ENCODE assay signal across 9 cellular contexts in genomic region chr1:160208179-160209040, GRCh38. TPM values are rescaled to one million over a fixed set of nuclear protein-coding genes. Genes with fewer than 3 reads are reported as not detected.
DNase-seq lines count a peak whose midpoint lies in the region; FAIRE-seq and TF ChIP-seq lines count a peak whose summit lies in the region.
"Had no signal": no experiment of that assay in that cellular context is flagged by ENCODE, and none has a peak within 500 bp of the region (broad histone marks: within the 10 kb centered on the region; RNA-seq: fewer than 3 reads in every experiment).

No MANE protein-coding gene starts in this region.

- POLR2A ChIA-PET in RWPE1 (lab: Yijun Ruan, JAX; ENCODE audit: low non-redundant PET): interaction anchor here (0.6 kb wide), 1 partner anchor 18 kb away, joined by 3 read pairs; the partner anchor contains the start of gene CASQ1

- H3K4me2 ChIP-seq in BLaER1 treated with 17β-estradiol and CSF1 and Interleukin-3, amounts not matched to agents 10 nM and 100 nM: peak overlapping the region in 10 of 11 experiments; percentile 12 to 99 (median 93); a peak in 18 of 22 replicates
- H3K4me2 ChIP-seq in trophoblast cell (ENCODE audit: low read length): no peak overlapping the region

- no peak overlapping the region for H3K23ac ChIP-seq in trophoblast cell (ENCODE audit: low read length)

- no peak overlapping the region for H2AK5ac ChIP-seq in trophoblast cell (ENCODE audit: low read length)

- no peak overlapping the region for H3K18ac ChIP-seq in trophoblast cell (ENCODE audit: low read length)

- no peak overlapping the region for H2BK120ac ChIP-seq in trophoblast cell (ENCODE audit: insufficient read depth, low read length, poor library complexity)

- H3K14ac ChIP-seq in trophoblast cell (ENCODE audit: low read length): no peak overlapping the region

- peaks cover 23 to 74% (median 59%) of the 10 kb centered on the region in 11 experiments for H4K20me1 ChIP-seq in BLaER1 treated with 17β-estradiol and CSF1 and Interleukin-3, amounts not matched to agents 10 nM and 100 nM

- WGBS in trophoblast cell (ENCODE audit: extremely low coverage, insufficient coverage, insufficient read length): no CpG with 5 or more reads among the region's 8 CpGs

- no peak overlapping the region for H2AFZ ChIP-seq in trophoblast cell (ENCODE audit: insufficient read depth, low read length, poor library complexity)

- no peaks in the 10 kb centered on the region for H3K9me3 ChIP-seq in BLaER1 treated with 17β-estradiol and CSF1 and Interleukin-3, amounts not matched to agents 10 nM and 100 nM (replicated peaks in 1 of 11)
- no peaks in the 10 kb centered on the region for H3K9me3 ChIP-seq in trophoblast cell (ENCODE audit: insufficient read depth, low read depth, low read length)

- CTCF ChIA-PET in RWPE1 (lab: Yijun Ruan, JAX): interaction anchor here (0.6 to 1.2 kb wide), 4 partner anchors 11 to 108 kb away, joined by 3 to 7 read pairs (median 4); no protein-coding TSS in a partner anchor

- peaks cover 37 to 64% (median 61%) of the 10 kb centered on the region in 11 experiments for H3K36me3 ChIP-seq in BLaER1 treated with 17β-estradiol and CSF1 and Interleukin-3, amounts not matched to agents 10 nM and 100 nM
- peaks cover 49 to 59% of the 10 kb centered on the region in 2 experiments for H3K36me3 ChIP-seq in trophoblast cell (ENCODE audit: control insufficient read depth in 1 of 2, insufficient read depth in 2 of 2, low read length in 2 of 2)

- no peak overlapping the region for H4K91ac ChIP-seq in trophoblast cell (ENCODE audit: low read depth, low read length)

- no peaks in the 10 kb centered on the region for H3K27me3 ChIP-seq in BLaER1 treated with 17β-estradiol and CSF1 and Interleukin-3, amounts not matched to agents 10 nM and 100 nM
- no peaks in the 10 kb centered on the region for H3K27me3 ChIP-seq in trophoblast cell (ENCODE audit: insufficient read depth, low read length)

- H4K12ac ChIP-seq in trophoblast cell (ENCODE audit: low read depth, low read length): no peak overlapping the region

- no peak for TF ChIP-seq CTCF in RWPE1 (conservative IDR thresholded peaks at IDR 0.05; ENCODE audit: low read depth)

- no peak for TF ChIP-seq POLR2A in GM12891 (IDR thresholded peaks at IDR 0.05; ENCODE audit: low read depth, low read length)

- peaks cover 13% of the 10 kb centered on the region for H3K79me2 ChIP-seq in trophoblast cell (ENCODE audit: control insufficient read depth, insufficient read depth, low read length, poor library complexity)

- H2BK12ac ChIP-seq in trophoblast cell (ENCODE audit: low read length): no peak overlapping the region

- H2BK5ac ChIP-seq in trophoblast cell (ENCODE audit: low read depth, low read length, poor library complexity): no peak overlapping the region

- H3K79me1 ChIP-seq in trophoblast cell (ENCODE audit: low read length): peaks cover 22% of the 10 kb centered on the region

- no peak overlapping the region for H3K4me3 ChIP-seq in BLaER1 treated with 17β-estradiol and CSF1 and Interleukin-3, amounts not matched to agents 10 nM and 100 nM
- no peak overlapping the region for H3K4me3 ChIP-seq in trophoblast cell (ENCODE audit: low read depth, low read length)

- H3K27ac ChIP-seq in BLaER1 treated with 17β-estradiol and CSF1 and Interleukin-3, amounts not matched to agents 10 nM and 100 nM: peak overlapping the region in 1 of 11 experiments; percentile 12; a peak in 2 of 22 replicates
- H3K27ac ChIP-seq in RWPE1 (peak overlapping the region; percentile 81), trophoblast cell (ENCODE audit: low read depth, low read length) (no peak overlapping the region)

- H3K4me1 ChIP-seq in BLaER1 treated with 17β-estradiol and CSF1 and Interleukin-3, amounts not matched to agents 10 nM and 100 nM: peaks cover 51 to 74% (median 68%) of the 10 kb centered on the region in 10 experiments
- peaks cover 20 to 36% of the 10 kb centered on the region in 2 experiments for H3K4me1 ChIP-seq in trophoblast cell (ENCODE audit: control insufficient read depth in 1 of 2, insufficient read depth in 2 of 2, low read length in 2 of 2)

- peak overlapping the region; percentile 21 for H3K4ac ChIP-seq in trophoblast cell (ENCODE audit: low read depth, low read length)

- no peak overlapping the region for H4K8ac ChIP-seq in trophoblast cell (ENCODE audit: low read depth, low read length)

- no peak for DNase-seq in RWPE1 (ENCODE audit: low spot score)
- peak; percentile 5 for DNase-seq in epidermal melanocyte (ENCODE audit: insufficient read length, low spot score)
- no peak for DNase-seq in trophoblast cell
- DNase-seq in GDM1 (lab: John Stamatoyannopoulos, UW): no peak
- no peak for DNase-seq in GM12891 (ENCODE audit: insufficient read length, low spot score)
- no peak for DNase-seq in ureter (ENCODE audit: low spot score)
- no peak for DNase-seq in central memory CD4-positive, alpha-beta T cell
- DNase-seq: T1000 had no signal

- H3K9ac ChIP-seq in BLaER1 treated with 17β-estradiol and CSF1 and Interleukin-3, amounts not matched to agents 10 nM and 100 nM: no peak overlapping the region
- H3K9ac ChIP-seq in trophoblast cell (ENCODE audit: low read length): no peak overlapping the region

- FAIRE-seq in GM12891 (lab: Jason Lieb, UNC): no peak

TF ChIP-seq in GM12891, 5 proteins besides CTCF, POLR2A, EP300 and RAD21:
- TF ChIP-seq TAF1 (IDR thresholded peaks at IDR 0.05; ENCODE audit: low read depth, low read length): no peak
- TF ChIP-seq POU2F2 (IDR thresholded peaks at IDR 0.05; ENCODE audit: low read depth, low read length): no peak
- no peak for TF ChIP-seq SPI1 (IDR thresholded peaks at IDR 0.05; ENCODE audit: low read depth, low read length)
- no peak for TF ChIP-seq PAX5 (IDR thresholded peaks at IDR 0.05; ENCODE audit: insufficient read depth, low read length, severe bottlenecking)
- no peak for TF ChIP-seq POLR2AphosphoS5 (IDR thresholded peaks at IDR 0.05; ENCODE audit: low read depth, low read length)
TF ChIP-seq in GM12891: peak in this region for 0.

RNA-seq across cellular contexts. Expression of gene PEA15, which starts 3.2 kb away (rescaled TPM):
- 244 and 246 TPM in 2 replicates for polyA plus RNA-seq in trophoblast cell (2013)
- 32.2 TPM for polyA plus RNA-seq in GM12891 (2012; ENCODE audit: low read depth, missing spikeins)
- total RNA-seq in ureter: 133 TPM

RNA-seq across cellular contexts. Expression of gene CASQ1, which starts 18.0 kb away (rescaled TPM):
- 5.0 and 5.6 TPM in 2 replicates for polyA plus RNA-seq in trophoblast cell (2013)
- polyA plus RNA-seq in GM12891 (2012; ENCODE audit: low read depth, missing spikeins): 0.55 TPM
- total RNA-seq in ureter: 10.5 TPM

RNA-seq across cellular contexts. Expression of gene DCAF8, which starts 53.9 kb away (rescaled TPM):
- polyA plus RNA-seq in trophoblast cell (2013): 65.4 and 69.8 TPM in 2 replicates
- polyA plus RNA-seq in GM12891 (2012; ENCODE audit: low read depth, missing spikeins): 69.5 TPM
- total RNA-seq in ureter: 137 TPM

RNA-seq across cellular contexts. Expression of gene ATP1A4, which starts 57.0 kb away (rescaled TPM):
- polyA plus RNA-seq in trophoblast cell (2013): 27.2 and 30.9 TPM in 2 replicates
- polyA plus RNA-seq in GM12891 (2012; ENCODE audit: low read depth, missing spikeins): 0.53 TPM
- total RNA-seq in ureter: 16.5 TPM
